16 cellular contexts compared by ENCODE assay signal in the genomic region with DNA sequence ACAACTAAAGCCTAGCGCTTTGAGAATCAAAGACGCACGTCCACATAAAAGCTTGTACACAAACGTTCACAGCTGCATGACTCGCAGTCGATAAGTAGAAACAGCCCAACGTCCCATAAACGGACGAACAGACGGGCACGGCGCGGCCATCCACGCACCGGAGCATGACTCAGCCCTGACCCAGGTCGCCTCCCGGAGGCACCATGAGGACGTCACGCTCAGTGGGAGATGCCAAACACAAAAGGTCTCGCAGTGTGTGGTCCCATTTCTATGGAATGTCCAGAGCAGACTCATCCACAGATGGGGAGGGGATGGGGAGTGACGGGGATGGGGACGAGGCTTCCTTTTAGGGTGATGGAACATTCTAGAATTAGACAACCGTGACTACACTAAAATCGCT. TPM values are rescaled to one million over a fixed set of nuclear protein-coding genes. Genes with fewer than 3 reads are reported as not detected.
DNase-seq lines count a peak whose midpoint lies in the region; ATAC-seq and TF ChIP-seq lines count a peak whose summit lies in the region.
"Had no signal": no experiment of that assay in that cellular context is flagged by ENCODE, and none has a peak within 500 bp of the region (broad histone marks: within the 10 kb centered on the region; RNA-seq: fewer than 3 reads in every experiment).

No MANE protein-coding gene starts in this region.

- DNase-seq in ELR (ENCODE audit: low read depth) = peak; percentile 87
- DNase-seq in RWPE2 (ENCODE audit: low spot score) = no peak
- no peak for DNase-seq in endothelial cell (ENCODE audit: low spot score)
- no peak for DNase-seq in psoas muscle
- no peak for DNase-seq in mucosa of descending colon
- no peak for DNase-seq in posterior cingulate gyrus
- DNase-seq: activated B cell treated with CpG ODN at 0.5 μM for 24 hours; NCI-H226; SHP77 treated with DMSO at 0.1 percent for 48 hours; stimulated activated naive CD8-positive, alpha-beta T cell treated with anti-CD3 and anti-CD28 coated beads, Interleukin-15, Interleukin-2, amounts not matched to agents 100 U/mL and 50 U/mL, for 24 hours had no signal

- H3K36me3 ChIP-seq in RWPE2 (ENCODE audit: low read depth) (peaks cover 28% of the 10 kb centered on the region), psoas muscle (ENCODE audit: insufficient read depth in 1 of 2, low read depth in 1 of 2) (peaks cover 9 to 90% of the 10 kb centered on the region in 2 donors), mucosa of descending colon (ENCODE audit: low read depth) (peaks cover 12% of the 10 kb centered on the region)

- peaks cover 8% of the 10 kb centered on the region for H3K27me3 Mint-ChIP-seq in endothelial cell (ENCODE audit: unreplicated experiment)
- H3K27me3 Mint-ChIP-seq: activated B cell treated with CpG ODN at 0.5 μM for 24 hours had no signal

- H3K27ac ChIP-seq in RWPE2 (ENCODE audit: poor library complexity, severe bottlenecking) (no peak overlapping the region), psoas muscle (peak overlapping the region; percentile 16)
- H3K27ac ChIP-seq: cardiac muscle cell, neutrophil had no signal

- H3K4me3 ChIP-seq in RWPE2 (ENCODE audit: severe bottlenecking) = no peak overlapping the region
- no peak overlapping the region for H3K4me3 ChIP-seq in psoas muscle
- H3K4me3 ChIP-seq in mucosa of descending colon = no peak overlapping the region
- H3K4me3 ChIP-seq: cardiac muscle cell, gastroesophageal sphincter had no signal

- no peaks in the 10 kb centered on the region for H3K27me3 ChIP-seq in RWPE2 (ENCODE audit: insufficient read depth, poor library complexity, severe bottlenecking)
- H3K27me3 ChIP-seq in psoas muscle (ENCODE audit: insufficient read depth in 3 of 3, low read length in 2 of 3) = no peaks in the 10 kb centered on the region
- H3K27me3 ChIP-seq: cardiac muscle cell, gastroesophageal sphincter, neutrophil had no signal

- intact Hi-C loops in psoas muscle (cut with DNase I) = no loop called here
- intact Hi-C loops in mucosa of descending colon (cut with DNase I, micrococcal nuclease) = no loop called here
- intact Hi-C loops in posterior cingulate gyrus (cut with DNase I) = no loop called here

- 71 to 73% (median 72%) methylated on average over 24 of the region's 24 CpGs for WGBS in psoas muscle, 3 donors

- H3K4me1 ChIP-seq in RWPE2 (ENCODE audit: insufficient read depth, poor library complexity, severe bottlenecking) (no peaks in the 10 kb centered on the region), psoas muscle (no peaks in the 10 kb centered on the region), mucosa of descending colon (ENCODE audit: low read depth) (no peaks in the 10 kb centered on the region)

- no peaks in the 10 kb centered on the region for H3K9me3 Mint-ChIP-seq in endothelial cell (ENCODE audit: unreplicated experiment)
- H3K9me3 Mint-ChIP-seq: activated B cell treated with CpG ODN at 0.5 μM for 24 hours had no signal

- TF ChIP-seq CTCF in RWPE2 (IDR thresholded peaks at IDR 0.05; ENCODE audit: poor library complexity, severe bottlenecking) (no peak), endothelial cell (IDR thresholded peaks at IDR 0.05; ENCODE audit: unreplicated experiment) (no peak), psoas muscle (IDR thresholded peaks at IDR 0.05) (no peak), mucosa of descending colon (IDR thresholded peaks at IDR 0.05) (no peak)

- peaks cover 8% of the 10 kb centered on the region for H3K36me3 Mint-ChIP-seq in endothelial cell (ENCODE audit: low read depth, unreplicated experiment)

- 0 out of 3 replicates have a peak, but pooled peaks have one; percentile 14 for ATAC-seq in RWPE2 (ENCODE audit: low read depth)
- peak in 2 of 4 donors; percentile 32 to 34 for ATAC-seq in psoas muscle
- ATAC-seq in mucosa of descending colon = no peak
- ATAC-seq in HG03442 (IDR thresholded peaks at IDR 0.05; ENCODE audit: unreplicated experiment) = no peak
- ATAC-seq in GM21737 (IDR thresholded peaks at IDR 0.05; ENCODE audit: unreplicated experiment) = no peak
- ATAC-seq: gastroesophageal sphincter; stimulated activated naive CD8-positive, alpha-beta T cell treated with anti-CD3 and anti-CD28 coated beads, Interleukin-15, Interleukin-2, amounts not matched to agents 100 U/mL and 50 U/mL, for 24 hours had no signal

- H3K9me3 ChIP-seq in RWPE2 (ENCODE audit: severe bottlenecking) = no peaks in the 10 kb centered on the region
- no peaks in the 10 kb centered on the region for H3K9me3 ChIP-seq in psoas muscle
- H3K9me3 ChIP-seq in mucosa of descending colon = no peaks in the 10 kb centered on the region
- H3K9me3 ChIP-seq: gastroesophageal sphincter, neutrophil had no signal

- H3K4me1 Mint-ChIP-seq in endothelial cell (ENCODE audit: unreplicated experiment) = no peaks in the 10 kb centered on the region
- H3K4me1 Mint-ChIP-seq: activated B cell treated with CpG ODN at 0.5 μM for 24 hours had no signal

- no peak overlapping the region for H3K27ac Mint-ChIP-seq in endothelial cell (ENCODE audit: unreplicated experiment)
- H3K27ac Mint-ChIP-seq: activated B cell treated with CpG ODN at 0.5 μM for 24 hours had no signal

- peak overlapping the region; percentile 25 for H3K4me3 Mint-ChIP-seq in endothelial cell (ENCODE audit: unreplicated experiment)
- H3K4me3 Mint-ChIP-seq: activated B cell treated with CpG ODN at 0.5 μM for 24 hours had no signal

RNA-seq across cellular contexts. Expression of a gene that starts 9.4 kb away (rescaled TPM):
- total RNA-seq in endothelial cell (ENCODE audit: unreplicated experiment) (53.6 TPM), psoas muscle (10 to 100 TPM; 66.1 to 99.8 (median 81.4) TPM), mucosa of descending colon (10 to 100 TPM; 48.3 to 61.1 (median 51.1) TPM)
- 10 to 100 TPM; 61.7 to 79.6 (median 66.5) TPM for polyA plus RNA-seq in psoas muscle

RNA-seq across cellular contexts. Expression of a gene that starts 15.7 kb away (rescaled TPM):
- total RNA-seq in endothelial cell (ENCODE audit: unreplicated experiment) = not detected
- under 1 TPM in 2 of 4 donors, not detected in 2; 0.15 to 0.26 TPM for total RNA-seq in psoas muscle
- under 1 TPM; 0.14 to 0.42 (median 0.16) TPM for polyA plus RNA-seq in psoas muscle
- total RNA-seq in mucosa of descending colon = under 1 TPM in 2 of 3 donors, not detected in 1; 0.23 to 0.82 TPM
- total RNA-seq: cardiac muscle cell had no signal
- polyA plus RNA-seq: liver had no signal

RNA-seq across cellular contexts. Expression of a gene that starts 34.3 kb away (rescaled TPM):
- total RNA-seq in endothelial cell (ENCODE audit: unreplicated experiment) (0.28 TPM), psoas muscle (under 1 TPM in 2 of 4 donors, not detected in 2; 0.08 to 0.13 TPM), mucosa of descending colon (under 1 TPM; 0.12 to 0.89 (median 0.17) TPM)
- under 1 TPM in 2 of 3 donors, not detected in 1; 0.04 to 0.05 TPM for polyA plus RNA-seq in psoas muscle

RNA-seq across cellular contexts. Expression of a gene that starts 39.0 kb away (rescaled TPM):
- total RNA-seq in endothelial cell (ENCODE audit: unreplicated experiment) (41.7 TPM), psoas muscle (10 to 100 TPM; 25.2 to 62.9 (median 50.4) TPM), mucosa of descending colon (10 to 100 TPM; 47.5 to 69.1 (median 62.0) TPM)
- 10 to 100 TPM; 48.8 to 72.1 (median 63.3) TPM for polyA plus RNA-seq in psoas muscle

RNA-seq across cellular contexts. Expression of a gene that starts 51.6 kb away (rescaled TPM):
- total RNA-seq in endothelial cell (ENCODE audit: unreplicated experiment) (353 TPM), psoas muscle (100 to 1,000 TPM; 172 to 381 (median 300) TPM), mucosa of descending colon (1,000 to 10,000 TPM in 1 of 3 donors, 100 to 1,000 TPM in 2; 695 to 1,536 (median 896) TPM)
- polyA plus RNA-seq in psoas muscle = 100 to 1,000 TPM; 202 to 308 (median 299) TPM
